Comparison of ENCODE assay signal across 12 cellular contexts in the genomic region with DNA sequence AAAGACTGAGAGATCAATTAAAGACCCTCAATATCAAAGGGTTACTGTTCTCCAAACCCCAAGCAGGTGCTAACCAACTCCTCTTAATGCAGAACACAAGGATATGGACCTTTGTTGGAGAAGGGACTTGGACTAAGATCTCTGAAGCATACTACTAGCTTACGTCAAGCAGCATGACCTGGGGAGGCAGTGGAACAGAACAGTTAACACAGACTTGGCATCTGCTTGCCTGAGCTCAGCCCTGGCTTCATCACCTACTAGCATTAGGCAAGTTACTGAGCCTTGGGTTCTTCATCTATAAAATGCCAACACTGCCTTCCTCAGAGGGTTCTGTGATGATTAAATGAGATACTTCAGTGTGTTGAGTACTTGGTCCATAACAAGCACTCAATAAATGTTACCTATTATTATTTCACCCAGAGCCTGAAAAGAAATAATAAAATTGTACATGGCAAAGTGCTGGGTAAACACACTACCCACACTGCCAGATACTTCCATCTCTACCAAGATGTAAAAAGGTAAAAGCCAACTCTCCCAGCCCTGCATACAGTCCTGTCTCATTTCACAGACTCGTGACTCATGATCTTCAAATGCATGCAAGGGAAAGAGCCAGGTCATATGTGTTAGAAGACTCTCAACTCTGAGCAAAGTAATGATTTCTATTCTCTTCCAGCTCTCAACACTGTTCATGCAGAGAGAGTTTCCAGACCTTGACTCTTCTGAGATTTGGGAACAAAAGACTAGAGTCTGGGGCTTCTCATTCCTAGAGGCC. TPM values are rescaled to one million over a fixed set of nuclear protein-coding genes. Genes with fewer than 3 reads are reported as not detected.
DNase-seq lines count a peak whose midpoint lies in the region; ATAC-seq and TF ChIP-seq lines count a peak whose summit lies in the region.
"Had no signal": no experiment of that assay in that cellular context is flagged by ENCODE, and none has a peak within 500 bp of the region (broad histone marks: within the 10 kb centered on the region; RNA-seq: fewer than 3 reads in every experiment).

No MANE protein-coding gene starts in this region.

- H3K27me3 ChIP-seq in IMR-90 (ENCODE audit: control insufficient read depth, insufficient read depth, low read length) = no peaks in the 10 kb centered on the region
- H3K27me3 ChIP-seq: colonic mucosa had no signal

- CTCF ChIA-PET in IMR-90 (lab: Yijun Ruan, JAX) = interaction anchor here (0.6 kb wide), 2 partner anchors 38 to 310 kb away, joined by 3 to 8 read pairs; no protein-coding TSS in a partner anchor

- no peak overlapping the region for H2BK15ac ChIP-seq in IMR-90 (ENCODE audit: low read depth, low read length)

- H3K4me2 ChIP-seq in IMR-90 (ENCODE audit: low read depth, low read length) = no peak overlapping the region

- H3K56ac ChIP-seq in IMR-90 (ENCODE audit: extremely low read depth, insufficient read depth, low read length) = no peak overlapping the region

- H3K4ac ChIP-seq in IMR-90 (ENCODE audit: low read depth, low read length) = peak overlapping the region; percentile 7; the same call in 1 of the 2 replicates

- H2AK5ac ChIP-seq in IMR-90 (ENCODE audit: low read depth, low read length) = peak overlapping the region; percentile 62; the same call in 1 of the 2 replicates

- peaks cover 35% of the 10 kb centered on the region for H3K4me1 ChIP-seq in IMR-90 (ENCODE audit: control insufficient read depth, insufficient read depth, low read length)

- peaks cover 49% of the 10 kb centered on the region for H3K9me1 ChIP-seq in IMR-90 (ENCODE audit: insufficient read depth, low read length)

- H4K91ac ChIP-seq in IMR-90 (ENCODE audit: insufficient read depth, low read depth, low read length) = no peak overlapping the region

- H3K23ac ChIP-seq in IMR-90 (ENCODE audit: low read depth, low read length) = peak overlapping the region; percentile 28; the same call in 1 of the 2 replicates

- H2AK9ac ChIP-seq in IMR-90 (replicated peaks; ENCODE audit: low read depth, low read length, poor library complexity) = no peak overlapping the region

- no peak overlapping the region for H3K27ac ChIP-seq in IMR-90 (ENCODE audit: insufficient read depth, low read length)
- H3K27ac ChIP-seq: colonic mucosa had no signal

- POLR2A ChIA-PET in IMR-90 (lab: Charles Lee; ENCODE audit: unreplicated experiment) = no interaction called here

- peaks cover 50 to 98% of the 10 kb centered on the region in 2 experiments for H3K79me1 ChIP-seq in IMR-90 (ENCODE audit: low read depth in 1 of 2, low read length in 2 of 2)

- no peak overlapping the region for H2BK120ac ChIP-seq in IMR-90 (ENCODE audit: low read depth, low read length)

- DNase-seq in activated CD4-positive, CD25-positive, alpha-beta regulatory T cell (lab: John Stamatoyannopoulos, UW) = no peak
- DNase-seq in IMR-90 = peak; percentile 73
- peak; percentile 69 for DNase-seq in choroid plexus epithelial cell (ENCODE audit: low read depth)
- peak; percentile 37 for DNase-seq in non-pigmented ciliary epithelial cell (ENCODE audit: low read depth)
- no peak for DNase-seq in middle frontal gyrus (ENCODE audit: extremely low spot score, low spot score)
- DNase-seq in SKM-1 treated with dmso at 0.1 percent for 144 hours (lab: John Stamatoyannopoulos, UW; ENCODE audit: unreplicated experiment) = no peak
- no peak for DNase-seq in NK-92 (lab: John Stamatoyannopoulos, UW; ENCODE audit: unreplicated experiment)
- DNase-seq: colonic mucosa, left ventricle myocardium superior, NCI-H2171 had no signal

- WGBS in IMR-90 (ENCODE audit: extremely low coverage in 2 of 2, insufficient read length in 1 of 2), 2 experiments = 100% methylated on average over 1 of the region's 2 CpGs; no CpG with 5 or more reads in 1 of the 2 experiments

- H2BK5ac ChIP-seq in IMR-90 (ENCODE audit: low read depth, low read length, poor library complexity, severe bottlenecking) = no peak overlapping the region

- no peak overlapping the region for H3K4me3 ChIP-seq in IMR-90 (ENCODE audit: insufficient read depth, low read depth, low read length)
- H3K4me3 ChIP-seq in choroid plexus epithelial cell (ENCODE audit: low read depth, low read length) = no peak overlapping the region
- H3K4me3 ChIP-seq: colonic mucosa had no signal

- BruUV-seq in IMR-90 (replicated peaks; lab: Mats Ljungman, UMichigan) = no TSS peak

- H4K20me1 ChIP-seq in IMR-90 (ENCODE audit: insufficient read depth, low read length) = no peaks in the 10 kb centered on the region

- H2BK20ac ChIP-seq in IMR-90 (ENCODE audit: low read depth, low read length) = no peak overlapping the region

- H3K14ac ChIP-seq in IMR-90 (replicated peaks; ENCODE audit: low read depth, low read length) = 0 out of 2 replicates have a peak overlapping the region, but pooled peaks have one; percentile 34

- TF ChIP-seq RAD21 in IMR-90 (IDR thresholded peaks at IDR 0.05; ENCODE audit: low read length) = no peak

- no peak overlapping the region for H4K5ac ChIP-seq in IMR-90 (ENCODE audit: low read depth, low read length)

- no peaks in the 10 kb centered on the region for H3K36me3 ChIP-seq in IMR-90 (ENCODE audit: control insufficient read depth, insufficient read depth, low read length)
- H3K36me3 ChIP-seq: colonic mucosa had no signal

- dilution Hi-C loops in IMR-90 (cut with HindIII; ENCODE audit: low sequenced_read_pairs, unreplicated experiment) = no loop called here

- H3K9me3 ChIP-seq in IMR-90 (ENCODE audit: control insufficient read depth, insufficient read depth, low read length) = no peaks in the 10 kb centered on the region
- H3K9me3 ChIP-seq: colonic mucosa had no signal

- H3K9ac ChIP-seq in IMR-90 (ENCODE audit: low read depth, low read length) = no peak overlapping the region

- no peak overlapping the region for H3K18ac ChIP-seq in IMR-90 (ENCODE audit: low read depth, low read length)

- H4K8ac ChIP-seq in IMR-90 (ENCODE audit: low read depth in 2 of 2, low read length in 2 of 2) = no peak overlapping the region

- ATAC-seq in activated CD4-positive, CD25-positive, alpha-beta regulatory T cell treated with anti-CD3 and anti-CD28 coated beads, Interleukin-2, amount 50 U/mL, for 24 hours = peak; percentile 70 to 77
- ATAC-seq in IMR-90 (ENCODE audit: low read depth) = peak; percentile 55
- ATAC-seq: left ventricle myocardium superior, Panc1 had no signal

- in situ Hi-C loops in IMR-90 (cut with MboI; ENCODE audit: low sequenced_read_pairs) = no loop called here

- intact Hi-C loops in IMR-90 (cut with micrococcal nuclease) = no loop called here

- TF ChIP-seq CTCF in IMR-90 (conservative IDR thresholded peaks at IDR 0.05; ENCODE audit: low read depth, low read length) = no peak
- TF ChIP-seq CTCF in choroid plexus epithelial cell (conservative IDR thresholded peaks at IDR 0.05; ENCODE audit: low read depth, low read length) = no peak

- no peak for TF ChIP-seq POLR2A in IMR-90 (IDR thresholded peaks at IDR 0.05; ENCODE audit: low read depth, low read length)

- H2AFZ ChIP-seq in IMR-90 (replicated peaks; ENCODE audit: low read length, poor library complexity) = no peak overlapping the region

TF ChIP-seq in IMR-90, 13 proteins besides CTCF, POLR2A, EP300 and RAD21:
- TF ChIP-seq RFX5 (IDR thresholded peaks at IDR 0.05; ENCODE audit: low read depth, low read length) (no peak), FOS (IDR thresholded peaks at IDR 0.05; ENCODE audit: low read depth, low read length) (0 out of 2 replicates have a peak, but pooled peaks have one; percentile 25)

RNA-seq across cellular contexts. Expression of a gene that starts 39.7 kb away (rescaled TPM):
- 34.4 and 36.4 TPM in 2 replicates for total RNA-seq in IMR-90 (2012; rRNA removed)
- 13.2 and 16.3 TPM in 2 replicates for polyA plus RNA-seq in IMR-90 (2012; rRNA removed)
- 7.6 TPM in 2 replicates for polyA plus RNA-seq in IMR-90 (2012; cell fraction: cytosol; rRNA removed)
- polyA plus RNA-seq in IMR-90 (2012; cell fraction: nucleus; rRNA removed; ENCODE audit: low replicate concordance) = 23.2 and 32.5 TPM in 2 replicates

RNA-seq across cellular contexts. Expression of a gene that starts 44.1 kb away (rescaled TPM):
- 3.9 and 5.0 TPM in 2 replicates for total RNA-seq in IMR-90 (2012; rRNA removed)
- 11.0 and 11.8 TPM in 2 replicates for polyA plus RNA-seq in IMR-90 (2012; rRNA removed)
- 5.9 and 7.5 TPM in 2 replicates for polyA plus RNA-seq in IMR-90 (2012; cell fraction: cytosol; rRNA removed)
- polyA plus RNA-seq in IMR-90 (2012; cell fraction: nucleus; rRNA removed; ENCODE audit: low replicate concordance) = 81.2 and 98.0 TPM in 2 replicates

Comparison
In these comparisons a context has a peak if more than half of its experiments do, and no peak if none do; other contexts are left out.
1. DNase-seq: peak in IMR-90 (single experiment), choroid plexus epithelial cell (single experiment) and non-pigmented ciliary epithelial cell (single experiment); none in activated CD4-positive, CD25-positive, alpha-beta regulatory T cell (0 of 4), middle frontal gyrus (single experiment), SKM-1 treated with dmso at 0.1 percent for 144 hours (single experiment) and NK-92 (single experiment).